ENCODE assay signal across 8 cellular contexts in genomic region chr6:119351005-119351394, GRCh38. TPM values are rescaled to one million over a fixed set of nuclear protein-coding genes. Genes with fewer than 3 reads are reported as not detected.
DNase-seq lines count a peak whose midpoint lies in the region; ATAC-seq and TF ChIP-seq lines count a peak whose summit lies in the region.

No MANE protein-coding gene starts in this region.

- H3K27ac ChIP-seq in cardiac muscle cell, result no peak overlapping the region

- ATAC-seq in left ventricle myocardium superior (no peak), HG03378 (IDR thresholded peaks at IDR 0.05; ENCODE audit: unreplicated experiment) (no peak), GM21529 (IDR thresholded peaks at IDR 0.05; ENCODE audit: unreplicated experiment) (no peak), HG02973 (IDR thresholded peaks at IDR 0.05; ENCODE audit: unreplicated experiment) (no peak)
- ATAC-seq in natural killer cell treated with Interleukin-12 subunit alpha and Interleukin-12 subunit beta and Interleukin-15 and Interleukin-18, amount 100 ng/mL, for 72 hours, result no peak

- peak; percentile 53 for TF ChIP-seq CTCF in cardiac muscle cell (IDR thresholded peaks at IDR 0.05; ENCODE audit: low read depth, low read length)
- TF ChIP-seq CTCF in chondrocyte (IDR thresholded peaks at IDR 0.05), result peak; percentile 74

- H3K9me3 Mint-ChIP-seq in chondrocyte (ENCODE audit: low read depth), result no peaks in the 10 kb centered on the region
- no peaks in the 10 kb centered on the region for H3K9me3 Mint-ChIP-seq in natural killer cell treated with Interleukin-12 subunit alpha and Interleukin-12 subunit beta and Interleukin-15 and Interleukin-18, amount 100 ng/mL, for 72 hours

- no peaks in the 10 kb centered on the region for H3K36me3 ChIP-seq in cardiac muscle cell

- peaks cover 30% of the 10 kb centered on the region for H3K27me3 Mint-ChIP-seq in chondrocyte (ENCODE audit: low read depth)
- no peaks in the 10 kb centered on the region for H3K27me3 Mint-ChIP-seq in natural killer cell treated with Interleukin-12 subunit alpha and Interleukin-12 subunit beta and Interleukin-15 and Interleukin-18, amount 100 ng/mL, for 72 hours

- H3K36me3 Mint-ChIP-seq in chondrocyte (ENCODE audit: low read depth), result peaks cover 3% of the 10 kb centered on the region
- peaks cover 4% of the 10 kb centered on the region for H3K36me3 Mint-ChIP-seq in natural killer cell treated with Interleukin-12 subunit alpha and Interleukin-12 subunit beta and Interleukin-15 and Interleukin-18, amount 100 ng/mL, for 72 hours

- DNase-seq in cardiac muscle cell (ENCODE audit: low read depth in 1 of 2, low spot score in 1 of 2) (peak in 1 of 2 donors; percentile 73), left ventricle myocardium superior (no peak), NCI-H748 (lab: John Stamatoyannopoulos, UW; ENCODE audit: unreplicated experiment) (peak; percentile 62), chondrocyte (ENCODE audit: low spot score) (no peak)
- no peak for DNase-seq in natural killer cell treated with Interleukin-12 subunit alpha and Interleukin-12 subunit beta and Interleukin-15 and Interleukin-18, amount 100 ng/mL, for 72 hours (ENCODE audit: low spot score)

- H3K27me3 ChIP-seq in cardiac muscle cell, result no peaks in the 10 kb centered on the region

- H3K9me3 ChIP-seq in cardiac muscle cell (ENCODE audit: low read depth), result no peaks in the 10 kb centered on the region

- H3K4me1 Mint-ChIP-seq in chondrocyte (ENCODE audit: low read depth), result peaks cover 15% of the 10 kb centered on the region
- H3K4me1 Mint-ChIP-seq in natural killer cell treated with Interleukin-12 subunit alpha and Interleukin-12 subunit beta and Interleukin-15 and Interleukin-18, amount 100 ng/mL, for 72 hours (ENCODE audit: low read depth in 2 of 2), result peaks cover 31 to 38% of the 10 kb centered on the region in 2 donors

- H3K4me3 ChIP-seq in cardiac muscle cell, result peak overlapping the region; percentile 76

- no peak overlapping the region for H3K4me3 Mint-ChIP-seq in chondrocyte (ENCODE audit: unreplicated experiment)
- peak overlapping the region; percentile 85 for H3K4me3 Mint-ChIP-seq in natural killer cell treated with Interleukin-12 subunit alpha and Interleukin-12 subunit beta and Interleukin-15 and Interleukin-18, amount 100 ng/mL, for 72 hours

- H3K27ac Mint-ChIP-seq in chondrocyte (ENCODE audit: unreplicated experiment), result no peak overlapping the region
- peak overlapping the region; percentile 87 for H3K27ac Mint-ChIP-seq in natural killer cell treated with Interleukin-12 subunit alpha and Interleukin-12 subunit beta and Interleukin-15 and Interleukin-18, amount 100 ng/mL, for 72 hours

- intact Hi-C loops in left ventricle myocardium superior (cut with micrococcal nuclease), result no loop called here

- H3K4me1 ChIP-seq in cardiac muscle cell (ENCODE audit: low read depth), result no peaks in the 10 kb centered on the region

RNA-seq across cellular contexts. Expression of gene MAN1A1, which starts 1.4 kb away (rescaled TPM):
- 30.0 and 34.8 TPM in 2 replicates for total RNA-seq in cardiac muscle cell
- polyA plus RNA-seq in cardiac muscle cell, result 19.2 and 21.5 TPM in 2 replicates
- total RNA-seq in left ventricle myocardium superior, result 18.3 TPM
- total RNA-seq in chondrocyte, result 6.9 to 16.3 TPM (median 7.2 TPM) in 3 replicates
- 10 to 100 TPM; 27.5 to 34.2 TPM for total RNA-seq in natural killer cell treated with Interleukin-12 subunit alpha and Interleukin-12 subunit beta and Interleukin-15 and Interleukin-18, amount 100 ng/mL, for 72 hours
